8 cellular contexts compared by ENCODE assay signal in the genomic region with DNA sequence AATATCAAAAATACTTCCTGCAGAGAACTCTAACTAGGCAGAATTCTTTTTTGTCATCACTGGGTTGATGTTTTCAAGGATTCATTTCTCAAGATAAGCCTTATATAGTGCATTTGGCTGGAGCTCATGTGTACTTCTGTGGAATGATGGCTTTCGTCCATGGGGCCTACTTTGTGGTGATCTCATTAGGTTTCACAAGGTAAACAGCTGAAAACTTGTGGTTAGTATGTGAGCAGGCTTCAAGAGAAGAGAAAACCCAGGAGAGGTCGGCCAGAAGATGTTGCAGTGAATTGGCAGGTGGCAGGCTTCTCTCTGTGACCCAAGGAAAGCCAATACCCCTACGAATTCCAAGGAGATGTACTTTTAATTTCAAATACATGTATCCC.
DNase-seq lines count a peak whose midpoint lies in the region; ATAC-seq and TF ChIP-seq lines count a peak whose summit lies in the region.

No MANE protein-coding gene starts in this region.

- intact Hi-C loops in ovary (cut with DNase I): loop anchor here in 1 of 4 donors (5.0 kb wide), 1 partner anchor 120 kb away; a partner anchor contains a TSS

- TF ChIP-seq EP300 in ovary (IDR thresholded peaks at IDR 0.05): no peak

- TF ChIP-seq POLR2A in ovary (IDR thresholded peaks at IDR 0.05): no peak

- WGBS in ovary, 3 donors: 3 to 5% (median 3%) methylated on average over 3 of the region's 3 CpGs

- no peak overlapping the region for H3K4me3 ChIP-seq in GM12865 (ENCODE audit: low read depth, low read length)
- H3K4me3 ChIP-seq in ovary: no peak overlapping the region

- H3K27ac ChIP-seq in ovary: peak overlapping the region in 1 of 2 donors; percentile 53

- no peaks in the 10 kb centered on the region for H3K9me3 ChIP-seq in ovary

- DNase-seq in GM12865 (ENCODE audit: low read depth) (peak; percentile 29), brain pericyte (ENCODE audit: low read depth, low spot score) (peak; percentile 77), ovary (peak; percentile 40 to 71 (median 63)), COR-L47 (lab: John Stamatoyannopoulos, UW) (no peak), NOMO-1 treated with dmso at 0.1 percent for 144 hours (lab: John Stamatoyannopoulos, UW; ENCODE audit: unreplicated experiment) (no peak), pons (ENCODE audit: low spot score) (no peak)

- ATAC-seq in HG03064 (IDR thresholded peaks at IDR 0.05; ENCODE audit: low read depth, unreplicated experiment): peak; percentile 75
- ATAC-seq in GM18519 (IDR thresholded peaks at IDR 0.05; ENCODE audit: low FRiP score, unreplicated experiment): no peak

- no peaks in the 10 kb centered on the region for H3K36me3 ChIP-seq in ovary

- no peaks in the 10 kb centered on the region for H3K27me3 ChIP-seq in ovary

- no peak for TF ChIP-seq CTCF in GM12865 (IDR thresholded peaks at IDR 0.05; ENCODE audit: insufficient read depth, low read depth, low read length, missing control alignments)
- no peak for TF ChIP-seq CTCF in ovary (IDR thresholded peaks at IDR 0.05)

- peaks cover 13% of the 10 kb centered on the region for H3K4me1 ChIP-seq in ovary (ENCODE audit: insufficient read depth)

Comparison
In these comparisons a context has a peak if more than half of its experiments do, and no peak if none do; other contexts are left out.
1. DNase-seq: peak in GM12865 (single experiment), brain pericyte (single experiment) and ovary (5 of 5); none in COR-L47 (single experiment), NOMO-1 treated with dmso at 0.1 percent for 144 hours (single experiment) and pons (single experiment).